Comparison of ENCODE assay signal across 14 cellular contexts in the genomic region with DNA sequence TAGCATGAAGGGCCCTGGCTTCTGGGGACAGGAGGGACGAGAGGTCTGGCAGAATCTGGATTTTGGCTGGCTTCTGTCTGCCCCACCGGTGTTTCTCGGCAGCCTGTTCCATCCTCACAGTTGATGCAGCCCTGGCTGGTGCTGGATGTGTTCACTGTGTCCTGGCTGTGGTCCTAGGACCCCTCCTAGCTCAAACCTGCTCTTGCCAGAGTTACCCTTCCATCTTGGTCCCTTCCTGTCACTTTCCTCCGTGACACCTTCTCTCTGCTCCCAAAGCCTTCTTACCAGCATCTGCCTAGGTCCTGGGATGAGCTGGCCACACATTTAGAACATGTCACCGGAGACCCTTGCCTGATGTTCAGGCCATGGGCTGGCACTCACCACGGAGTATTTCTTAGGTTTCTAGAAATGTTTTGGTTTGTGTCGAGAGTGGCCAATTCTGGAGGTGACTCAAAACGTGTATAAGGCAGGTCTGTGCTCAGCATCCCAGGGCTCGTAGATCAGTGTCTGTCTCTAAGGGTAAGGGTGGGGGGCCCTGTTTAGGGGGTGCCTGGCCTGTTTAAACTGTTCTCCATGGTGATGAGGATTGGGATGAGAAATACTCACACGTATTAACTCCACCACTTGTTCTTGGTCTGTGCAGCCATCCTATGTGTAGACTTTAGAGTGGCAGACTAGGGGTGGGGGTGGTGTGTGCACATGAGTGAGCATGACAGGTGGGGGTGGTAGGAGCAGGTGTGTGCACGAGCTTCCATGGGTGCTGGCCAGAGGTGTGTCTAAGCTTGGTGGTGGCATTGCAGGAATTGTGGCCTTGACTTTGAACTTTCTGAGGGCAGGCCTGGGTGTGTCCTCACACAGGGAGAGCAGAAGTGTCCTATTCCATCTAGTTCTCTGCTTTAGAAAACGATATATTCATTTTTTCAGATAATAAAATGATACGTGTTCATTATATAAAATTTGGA.
A peak's percentile ranks its signal among the peaks of the same experiment; 100 is the strongest.
DNase-seq lines count a peak whose midpoint lies in the region; ATAC-seq, FAIRE-seq and TF ChIP-seq lines count a peak whose summit lies in the region.
"Had no signal": no experiment of that assay in that cellular context is flagged by ENCODE, and none has a peak within 500 bp of the region (broad histone marks: within the 10 kb centered on the region; RNA-seq: fewer than 3 reads in every experiment).

No MANE protein-coding gene starts in this region.

- H3K27me3 Mint-ChIP-seq in endothelial cell (ENCODE audit: unreplicated experiment): peaks cover 26% of the 10 kb centered on the region
- peaks cover 5% of the 10 kb centered on the region for H3K27me3 Mint-ChIP-seq in glutamatergic neuron (ENCODE audit: unreplicated experiment)

- no peak for FAIRE-seq in GM12892 (lab: Jason Lieb, UNC)

- peak; percentile 17 for DNase-seq in activated CD8-positive, alpha-beta memory T cell treated with anti-CD3 and anti-CD28 coated beads, Interleukin-2, amount 50 U/mL, for 48 hours
- DNase-seq in endothelial cell (ENCODE audit: low spot score) (no peak), mesenteric fat pad (ENCODE audit: low spot score) (peak; percentile 81), GM12892 (ENCODE audit: insufficient read length) (no peak), glutamatergic neuron (no peak)
- DNase-seq: activated naive CD8-positive, alpha-beta T cell treated with anti-CD3 and anti-CD28 coated beads, Interleukin-2, amount 10 ng/mL, durations not matched to agents 7 days and 5 days; NCI-H1092; NCI-H226; stimulated activated CD4-positive, alpha-beta T cell treated with anti-CD3 and anti-CD28 coated beads, Interleukin-1b, Interleukin-23, amount 100 ng/mL, for 48 hours had no signal

- H3K4me3 Mint-ChIP-seq in endothelial cell (ENCODE audit: unreplicated experiment): peak overlapping the region; percentile 59
- H3K4me3 Mint-ChIP-seq in glutamatergic neuron (ENCODE audit: unreplicated experiment): no peak overlapping the region
- H3K4me3 Mint-ChIP-seq: activated naive CD8-positive, alpha-beta T cell treated with anti-CD3 and anti-CD28 coated beads, Interleukin-2, amount 10 ng/mL, durations not matched to agents 7 days and 5 days; mesothelial cell of epicardium had no signal

- no peak for TF ChIP-seq POLR2A in GM12892 (IDR thresholded peaks at IDR 0.05; ENCODE audit: low read depth, low read length)

- ATAC-seq in SK-N-SH treated with all-trans-retinoic acid at 6 μM for 48 hours: no peak
- ATAC-seq in GM21576 (IDR thresholded peaks at IDR 0.05; ENCODE audit: unreplicated experiment): no peak

- H3K4me1 Mint-ChIP-seq in endothelial cell (ENCODE audit: unreplicated experiment) (peaks cover 19% of the 10 kb centered on the region), glutamatergic neuron (ENCODE audit: low read depth, unreplicated experiment) (peaks cover 2% of the 10 kb centered on the region)
- H3K4me1 Mint-ChIP-seq: activated naive CD8-positive, alpha-beta T cell treated with anti-CD3 and anti-CD28 coated beads, Interleukin-2, amount 10 ng/mL, durations not matched to agents 7 days and 5 days had no signal

- peak overlapping the region; percentile 62 for H3K27ac ChIP-seq in temporal lobe (ENCODE audit: low read depth, low read length)
- H3K27ac ChIP-seq: SK-N-MC had no signal

- H3K9me3 Mint-ChIP-seq in endothelial cell (ENCODE audit: unreplicated experiment) (no peaks in the 10 kb centered on the region), glutamatergic neuron (ENCODE audit: unreplicated experiment) (peaks cover 2% of the 10 kb centered on the region)
- H3K9me3 Mint-ChIP-seq: activated naive CD8-positive, alpha-beta T cell treated with anti-CD3 and anti-CD28 coated beads, Interleukin-2, amount 10 ng/mL, durations not matched to agents 7 days and 5 days; mesothelial cell of epicardium had no signal

- H3K36me3 Mint-ChIP-seq in endothelial cell (ENCODE audit: low read depth, unreplicated experiment) (peaks cover 42% of the 10 kb centered on the region), glutamatergic neuron (ENCODE audit: unreplicated experiment) (no peaks in the 10 kb centered on the region)
- H3K36me3 Mint-ChIP-seq: activated naive CD8-positive, alpha-beta T cell treated with anti-CD3 and anti-CD28 coated beads, Interleukin-2, amount 10 ng/mL, durations not matched to agents 7 days and 5 days; mesothelial cell of epicardium had no signal

- TF ChIP-seq CTCF in endothelial cell (IDR thresholded peaks at IDR 0.05; ENCODE audit: unreplicated experiment) (no peak), glutamatergic neuron (IDR thresholded peaks at IDR 0.05; ENCODE audit: partially characterized antibody, unreplicated experiment) (no peak)

- peak overlapping the region; percentile 20 for H3K27ac Mint-ChIP-seq in endothelial cell (ENCODE audit: unreplicated experiment)
- no peak overlapping the region for H3K27ac Mint-ChIP-seq in glutamatergic neuron (ENCODE audit: unreplicated experiment)
- H3K27ac Mint-ChIP-seq: activated naive CD8-positive, alpha-beta T cell treated with anti-CD3 and anti-CD28 coated beads, Interleukin-2, amount 10 ng/mL, durations not matched to agents 7 days and 5 days had no signal

TF ChIP-seq in SK-N-SH treated with all-trans-retinoic acid at 6 μM for 48 hours, 23 proteins besides CTCF, POLR2A, EP300 and RAD21 (continues in another document):
- TF ChIP-seq POU6F1 (CRISPR knock-in tag; IDR thresholded peaks at IDR 0.05; ENCODE audit: borderline replicate concordance, low read depth) (no peak), RARB (CRISPR knock-in tag; IDR thresholded peaks at IDR 0.05) (no peak), ZFP3 (CRISPR knock-in tag; IDR thresholded peaks at IDR 0.05) (no peak), BACH2 (CRISPR knock-in tag; IDR thresholded peaks at IDR 0.05; ENCODE audit: borderline replicate concordance) (no peak), ZNF8 (CRISPR knock-in tag; IDR thresholded peaks at IDR 0.05) (no peak), CSDC2 (CRISPR knock-in tag; IDR thresholded peaks at IDR 0.05) (no peak), TOX (CRISPR knock-in tag; IDR thresholded peaks at IDR 0.05; ENCODE audit: borderline replicate concordance) (no peak)
- TF ChIP-seq, protein P1, sequence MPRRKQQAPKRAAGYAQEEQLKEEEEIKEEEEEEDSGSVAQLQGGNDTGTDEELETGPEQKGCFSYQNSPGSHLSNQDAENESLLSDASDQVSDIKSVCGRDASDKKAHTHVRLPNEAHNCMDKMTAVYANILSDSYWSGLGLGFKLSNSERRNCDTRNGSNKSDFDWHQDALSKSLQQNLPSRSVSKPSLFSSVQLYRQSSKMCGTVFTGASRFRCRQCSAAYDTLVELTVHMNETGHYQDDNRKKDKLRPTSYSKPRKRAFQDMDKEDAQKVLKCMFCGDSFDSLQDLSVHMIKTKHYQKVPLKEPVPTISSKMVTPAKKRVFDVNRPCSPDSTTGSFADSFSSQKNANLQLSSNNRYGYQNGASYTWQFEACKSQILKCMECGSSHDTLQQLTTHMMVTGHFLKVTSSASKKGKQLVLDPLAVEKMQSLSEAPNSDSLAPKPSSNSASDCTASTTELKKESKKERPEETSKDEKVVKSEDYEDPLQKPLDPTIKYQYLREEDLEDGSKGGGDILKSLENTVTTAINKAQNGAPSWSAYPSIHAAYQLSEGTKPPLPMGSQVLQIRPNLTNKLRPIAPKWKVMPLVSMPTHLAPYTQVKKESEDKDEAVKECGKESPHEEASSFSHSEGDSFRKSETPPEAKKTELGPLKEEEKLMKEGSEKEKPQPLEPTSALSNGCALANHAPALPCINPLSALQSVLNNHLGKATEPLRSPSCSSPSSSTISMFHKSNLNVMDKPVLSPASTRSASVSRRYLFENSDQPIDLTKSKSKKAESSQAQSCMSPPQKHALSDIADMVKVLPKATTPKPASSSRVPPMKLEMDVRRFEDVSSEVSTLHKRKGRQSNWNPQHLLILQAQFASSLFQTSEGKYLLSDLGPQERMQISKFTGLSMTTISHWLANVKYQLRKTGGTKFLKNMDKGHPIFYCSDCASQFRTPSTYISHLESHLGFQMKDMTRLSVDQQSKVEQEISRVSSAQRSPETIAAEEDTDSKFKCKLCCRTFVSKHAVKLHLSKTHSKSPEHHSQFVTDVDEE (CRISPR knock-in tag; IDR thresholded peaks at IDR 0.05): no peak
- TF ChIP-seq, protein P2, sequence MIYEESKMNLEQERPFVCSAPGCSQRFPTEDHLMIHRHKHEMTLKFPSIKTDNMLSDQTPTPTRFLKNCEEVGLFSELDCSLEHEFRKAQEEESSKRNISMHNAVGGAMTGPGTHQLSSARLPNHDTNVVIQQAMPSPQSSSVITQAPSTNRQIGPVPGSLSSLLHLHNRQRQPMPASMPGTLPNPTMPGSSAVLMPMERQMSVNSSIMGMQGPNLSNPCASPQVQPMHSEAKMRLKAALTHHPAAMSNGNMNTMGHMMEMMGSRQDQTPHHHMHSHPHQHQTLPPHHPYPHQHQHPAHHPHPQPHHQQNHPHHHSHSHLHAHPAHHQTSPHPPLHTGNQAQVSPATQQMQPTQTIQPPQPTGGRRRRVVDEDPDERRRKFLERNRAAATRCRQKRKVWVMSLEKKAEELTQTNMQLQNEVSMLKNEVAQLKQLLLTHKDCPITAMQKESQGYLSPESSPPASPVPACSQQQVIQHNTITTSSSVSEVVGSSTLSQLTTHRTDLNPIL (CRISPR knock-in tag; IDR thresholded peaks at IDR 0.05; ENCODE audit: low read depth): no peak
- TF ChIP-seq, protein P3, sequence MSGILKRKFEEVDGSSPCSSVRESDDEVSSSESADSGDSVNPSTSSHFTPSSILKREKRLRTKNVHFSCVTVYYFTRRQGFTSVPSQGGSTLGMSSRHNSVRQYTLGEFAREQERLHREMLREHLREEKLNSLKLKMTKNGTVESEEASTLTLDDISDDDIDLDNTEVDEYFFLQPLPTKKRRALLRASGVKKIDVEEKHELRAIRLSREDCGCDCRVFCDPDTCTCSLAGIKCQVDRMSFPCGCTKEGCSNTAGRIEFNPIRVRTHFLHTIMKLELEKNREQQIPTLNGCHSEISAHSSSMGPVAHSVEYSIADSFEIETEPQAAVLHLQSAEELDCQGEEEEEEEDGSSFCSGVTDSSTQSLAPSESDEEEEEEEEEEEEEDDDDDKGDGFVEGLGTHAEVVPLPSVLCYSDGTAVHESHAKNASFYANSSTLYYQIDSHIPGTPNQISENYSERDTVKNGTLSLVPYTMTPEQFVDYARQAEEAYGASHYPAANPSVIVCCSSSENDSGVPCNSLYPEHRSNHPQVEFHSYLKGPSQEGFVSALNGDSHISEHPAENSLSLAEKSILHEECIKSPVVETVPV (CRISPR knock-in tag; IDR thresholded peaks at IDR 0.05): no peak

Comparison
In these comparisons a context has a peak if more than half of its experiments do, and no peak if none do; other contexts are left out.
1. DNase-seq: peak in activated CD8-positive, alpha-beta memory T cell treated with anti-CD3 and anti-CD28 coated beads, Interleukin-2, amount 50 U/mL, for 48 hours (single experiment) and mesenteric fat pad (single experiment); none in endothelial cell (single experiment), GM12892 (single experiment) and glutamatergic neuron (single experiment).